8 cellular contexts compared by ENCODE assay signal in the genomic region with DNA sequence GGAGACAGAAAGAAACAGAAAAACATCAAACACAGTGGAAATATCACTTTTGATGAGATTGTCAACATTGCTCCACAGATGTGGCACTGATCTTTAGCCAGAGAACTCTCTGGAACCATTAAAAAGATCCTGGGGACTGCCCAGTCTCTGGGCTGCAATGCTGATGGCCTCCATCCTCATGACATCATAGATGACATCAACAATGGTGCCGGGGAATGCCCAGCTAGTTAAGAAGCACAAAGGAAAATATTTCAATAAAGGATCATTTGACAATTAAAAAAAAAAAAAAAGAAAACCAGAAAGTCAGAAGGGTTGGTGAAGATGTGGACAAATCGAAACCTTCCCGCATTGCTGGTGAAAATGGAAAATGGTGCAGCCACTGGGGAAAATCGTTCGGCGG.
"Had no signal": no experiment of that assay in that cellular context is flagged by ENCODE, and none has a peak within 500 bp of the region (broad histone marks: within the 10 kb centered on the region; RNA-seq: fewer than 3 reads in every experiment).

No MANE protein-coding gene starts in this region.

- H3K9me3 Mint-ChIP-seq: HFFc6, IgD-negative memory B cell had no signal

- DNase-seq: GM23248, GOT3, H7, HCEC 1CT, HFFc6, KBM-7 had no signal

- H3K27ac Mint-ChIP-seq: HFFc6, IgD-negative memory B cell had no signal

- H3K4me3 ChIP-seq: GM23248 had no signal

- H3K9ac ChIP-seq: GM23248 had no signal

- H3K36me3 Mint-ChIP-seq: IgD-negative memory B cell had no signal

- H3K27ac ChIP-seq: GM23248, HL-60 had no signal

- H2AFZ ChIP-seq: GM23248 had no signal

- H3K4me3 Mint-ChIP-seq: HFFc6, IgD-negative memory B cell had no signal
